In the genomic region with DNA sequence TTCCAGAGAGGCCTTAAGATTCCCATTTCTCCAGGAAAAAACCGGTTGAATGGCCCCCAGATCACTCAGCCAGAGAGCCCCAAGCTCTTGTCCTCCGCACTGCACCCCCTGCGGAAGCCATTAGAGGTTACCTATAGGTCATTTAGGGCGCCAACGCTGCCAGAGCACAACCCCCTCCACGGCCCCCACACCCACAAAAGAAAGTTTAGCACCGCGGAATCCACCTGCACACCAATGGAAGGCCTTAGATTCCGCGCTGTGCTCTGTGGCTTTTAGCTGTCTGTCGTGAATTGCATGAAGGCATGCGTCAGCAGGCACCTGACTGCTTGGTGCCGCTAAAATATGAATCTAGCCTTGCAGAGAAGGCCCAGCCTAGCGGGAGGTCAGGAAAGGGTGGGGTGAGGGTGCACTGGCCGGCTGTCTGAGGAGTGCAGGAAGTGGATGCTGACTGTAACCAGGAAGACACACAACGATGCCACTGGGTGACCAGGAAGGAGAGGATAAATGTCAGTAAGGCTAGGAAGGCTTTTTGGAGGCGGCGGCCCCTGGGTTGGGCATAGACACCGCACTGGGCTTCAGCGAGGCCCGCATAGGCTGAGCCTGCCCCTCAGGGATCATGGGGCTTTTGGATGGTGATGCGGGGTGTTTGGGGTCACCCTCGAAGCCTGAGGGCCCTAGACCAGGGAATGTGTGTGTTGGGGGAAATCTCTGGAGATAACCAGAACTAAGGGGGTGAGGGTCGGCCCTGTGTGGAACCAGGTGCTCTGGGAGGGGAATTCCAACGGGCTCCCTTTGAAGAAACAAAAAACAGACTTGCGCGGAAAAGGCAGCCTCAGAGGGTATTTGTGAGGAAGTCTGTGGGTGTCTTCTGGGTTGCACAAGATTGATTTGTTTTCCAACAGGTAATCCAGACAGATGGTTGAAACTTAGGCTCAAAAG, we compare ENCODE assay signal across 8 cellular contexts. TPM values are rescaled to one million over a fixed set of nuclear protein-coding genes. Genes with fewer than 3 reads are reported as not detected.
DNase-seq lines count a peak whose midpoint lies in the region; ATAC-seq and TF ChIP-seq lines count a peak whose summit lies in the region.

No MANE protein-coding gene starts in this region.

- peaks cover 42% of the 10 kb centered on the region for H3K4me1 ChIP-seq in Karpas-422 (ENCODE audit: low read length)

- peaks cover 36% of the 10 kb centered on the region for H3K79me2 ChIP-seq in Karpas-422 (ENCODE audit: low read length)

- peak overlapping the region; percentile 48 for H3K4me3 Mint-ChIP-seq in glutamatergic neuron (ENCODE audit: unreplicated experiment)

- H3K27ac Mint-ChIP-seq in glutamatergic neuron (ENCODE audit: unreplicated experiment): no peak overlapping the region

- H3K36me3 ChIP-seq in Karpas-422 (ENCODE audit: insufficient read depth, low read length): peaks cover 21% of the 10 kb centered on the region

- H3K4me2 ChIP-seq in Karpas-422 (ENCODE audit: low read depth, low read length, poor library complexity, severe bottlenecking): peak overlapping the region; percentile 95

- H3K27ac ChIP-seq in Karpas-422 (ENCODE audit: low read length): peak overlapping the region; percentile 56

- peaks cover 11% of the 10 kb centered on the region for H3K27me3 Mint-ChIP-seq in glutamatergic neuron (ENCODE audit: unreplicated experiment)

- no peaks in the 10 kb centered on the region for H3K36me3 Mint-ChIP-seq in glutamatergic neuron (ENCODE audit: unreplicated experiment)

- H2AFZ ChIP-seq in Karpas-422 (ENCODE audit: low read length): peak overlapping the region; percentile 44; the same call in 1 of the 2 replicates

- peaks cover 4% of the 10 kb centered on the region for H3K9me3 Mint-ChIP-seq in glutamatergic neuron (ENCODE audit: unreplicated experiment)

- H3K4me3 ChIP-seq in Karpas-422 (ENCODE audit: low read length): peak overlapping the region; percentile 79

- no peak for TF ChIP-seq CTCF in glutamatergic neuron (IDR thresholded peaks at IDR 0.05; ENCODE audit: partially characterized antibody, unreplicated experiment)

- no peaks in the 10 kb centered on the region for H3K4me1 Mint-ChIP-seq in glutamatergic neuron (ENCODE audit: low read depth, unreplicated experiment)

- peak; percentile 29 for ATAC-seq in GM18508 (IDR thresholded peaks at IDR 0.05; ENCODE audit: insufficient read depth, unreplicated experiment)

- no peaks in the 10 kb centered on the region for H3K9me2 ChIP-seq in Karpas-422 (replicated peaks; ENCODE audit: insufficient read depth, low read length)

- H4K20me1 ChIP-seq in Karpas-422 (ENCODE audit: insufficient read depth, low read depth, low read length): peaks cover 10% of the 10 kb centered on the region

- H3K27me3 ChIP-seq in Karpas-422 (ENCODE audit: low read length): no peaks in the 10 kb centered on the region

- peak overlapping the region; percentile 91 for H3K9ac ChIP-seq in Karpas-422 (ENCODE audit: low read length)

- H3K9me3 ChIP-seq in Karpas-422 (ENCODE audit: low read length): no peaks in the 10 kb centered on the region

- DNase-seq in Karpas-422: peak; percentile 71
- DNase-seq in activated CD8-positive, alpha-beta memory T cell treated with anti-CD3 and anti-CD28 coated beads for 1 hour (ENCODE audit: extremely low read depth in 1 of 2, low read depth in 1 of 2): peak; percentile 46 to 51
- DNase-seq in glutamatergic neuron: no peak
- peak; percentile 65 to 80 for DNase-seq in stimulated activated CD4-positive, alpha-beta T cell treated with anti-CD3 and anti-CD28 coated beads, Interleukin-15, amount 100 ng/mL, for 48 hours (ENCODE audit: low read depth in 2 of 2)
- no peak for DNase-seq in NCI-H2227 (lab: John Stamatoyannopoulos, UW; ENCODE audit: unreplicated experiment)
- DNase-seq in kidney glomerular epithelial cell (lab: John Stamatoyannopoulos, UW): no peak
- DNase-seq in NCI-H226: no peak

RNA-seq across cellular contexts. Expression of gene NUP210, which starts 1.0 kb away (rescaled TPM):
- 87.7 and 117 TPM in 2 replicates for total RNA-seq in Karpas-422 (2014; rRNA removed; shearing (Covaris generic); ENCODE audit: low replicate concordance)
- total RNA-seq in glutamatergic neuron (ENCODE audit: unreplicated experiment): 2.4 TPM

RNA-seq across cellular contexts. Expression of gene HDAC11, which starts 59.0 kb away (rescaled TPM):
- 1.6 and 5.3 TPM in 2 replicates for total RNA-seq in Karpas-422 (2014; rRNA removed; shearing (Covaris generic); ENCODE audit: low replicate concordance)
- total RNA-seq in glutamatergic neuron (ENCODE audit: unreplicated experiment): 19.8 TPM

Comparison
In these comparisons a context has a peak if more than half of its experiments do, and no peak if none do; other contexts are left out.
1. DNase-seq: peak in Karpas-422 (single experiment), activated CD8-positive, alpha-beta memory T cell treated with anti-CD3 and anti-CD28 coated beads for 1 hour (2 of 2) and stimulated activated CD4-positive, alpha-beta T cell treated with anti-CD3 and anti-CD28 coated beads, Interleukin-15, amount 100 ng/mL, for 48 hours (2 of 2); none in glutamatergic neuron (single experiment), NCI-H2227 (single experiment), kidney glomerular epithelial cell (single experiment) and NCI-H226 (single experiment).
2. RNA of gene NUP210, which starts 1.0 kb away (total RNA-seq): 87.7 to 117 TPM in Karpas-422; 2.4 TPM in glutamatergic neuron (single experiment); every median in the first group is over 10 times any median in the second.